ENCODE assay signal across 1 cellular context in genomic region chr14:72894623-72895378, GRCh38.
TF ChIP-seq lines count a peak whose summit lies in the region.

No MANE protein-coding gene starts in this region.

TF ChIP-seq in IMR-90, 13 proteins besides CTCF, POLR2A, EP300 and RAD21:
- TF ChIP-seq CHD1 (IDR thresholded peaks at IDR 0.05; ENCODE audit: low read depth, low read length) (no peak), BHLHE40 (IDR thresholded peaks at IDR 0.05; ENCODE audit: low read depth, low read length) (no peak), NFE2L2 (IDR thresholded peaks at IDR 0.05; ENCODE audit: low read depth, low read length) (no peak)
TF ChIP-seq in IMR-90: peak in this region for 0.
